ENCODE assay signal across 9 cellular contexts in the genomic region with DNA sequence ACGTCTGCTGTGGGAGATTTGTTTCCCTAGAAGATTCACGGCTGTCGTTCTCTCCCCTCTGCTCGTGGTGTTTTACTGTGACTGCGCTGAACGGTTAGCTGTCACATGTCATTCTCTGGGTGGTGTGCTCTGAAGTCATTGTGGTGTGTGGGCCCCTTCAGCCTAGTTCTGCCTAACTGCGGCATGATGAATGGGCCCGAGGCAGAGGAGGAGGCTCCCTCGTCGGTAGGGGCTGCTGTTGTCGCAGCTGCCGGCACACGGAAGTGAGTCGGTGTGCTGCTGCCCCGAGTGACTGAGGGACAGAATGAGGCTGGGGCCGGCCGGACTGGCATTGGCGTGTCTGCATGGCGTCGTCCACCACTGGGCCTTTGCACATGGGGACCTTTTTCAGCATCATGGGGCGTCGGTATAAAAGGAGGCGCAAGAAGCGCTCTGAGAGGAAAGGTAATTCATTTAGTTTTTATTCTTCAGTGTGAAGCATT.
DNase-seq lines count a peak whose midpoint lies in the region; ATAC-seq and TF ChIP-seq lines count a peak whose summit lies in the region.
"Had no signal": no experiment of that assay in that cellular context is flagged by ENCODE, and none has a peak within 500 bp of the region (broad histone marks: within the 10 kb centered on the region; RNA-seq: fewer than 3 reads in every experiment).

No MANE protein-coding gene starts in this region.

- H3K9me3 ChIP-seq in neural cell (ENCODE audit: low read length) (no peaks in the 10 kb centered on the region), suprapubic skin (no peaks in the 10 kb centered on the region)

- in situ Hi-C loops in KBM-7 (cut with MboI; ENCODE audit: low pct_unique_long_range_greater_than_20kb, low sequenced_read_pairs) = no loop called here

- H3K9ac ChIP-seq in neural cell (ENCODE audit: low read length) = peak overlapping the region; percentile 1

- H2AFZ ChIP-seq in neural cell (ENCODE audit: low read depth, low read length) = no peak overlapping the region

- H3K4me2 ChIP-seq in neural cell (ENCODE audit: low read length) = no peak overlapping the region

- no peaks in the 10 kb centered on the region for H3K79me2 ChIP-seq in neural cell (replicated peaks; ENCODE audit: insufficient read depth, low read length)

- peak; percentile 53 for DNase-seq in KBM-7
- peak; percentile 87 for DNase-seq in activated CD4-positive, alpha-beta T cell treated with anti-CD3 and anti-CD28 coated beads for 36 hours
- DNase-seq in effector CD4-positive, alpha-beta T cell = peak; percentile 36
- no peak for DNase-seq in suprapubic skin (ENCODE audit: low spot score in 2 of 2)
- DNase-seq in GOT3 (lab: John Stamatoyannopoulos, UW) = no peak

- H3F3A ChIP-seq in neural cell (ENCODE audit: insufficient read depth, low read length, poor library complexity, severe bottlenecking) = no peaks in the 10 kb centered on the region

- H3K9me3 Mint-ChIP-seq in activated CD4-positive, alpha-beta T cell treated with anti-CD3 and anti-CD28 coated beads for 36 hours (ENCODE audit: low read depth) = no peaks in the 10 kb centered on the region

- H3K27me3 ChIP-seq in neural cell (ENCODE audit: insufficient read depth, low read depth, low read length) (no peaks in the 10 kb centered on the region), suprapubic skin (no peaks in the 10 kb centered on the region)

- no peak for TF ChIP-seq POLR2A in suprapubic skin (IDR thresholded peaks at IDR 0.05)

- POLR2A ChIA-PET in activated CD4-positive, alpha-beta T cell treated with anti-CD3 and anti-CD28 coated beads for 36 hours (lab: Charles Lee) = interaction anchor here (0.6 to 0.7 kb wide), 2 partner anchors 85 to 699 kb away, joined by 3 read pairs; no protein-coding TSS in a partner anchor

- H3K27ac Mint-ChIP-seq in activated CD4-positive, alpha-beta T cell treated with anti-CD3 and anti-CD28 coated beads for 36 hours = peak overlapping the region; percentile 78

- H3K4me1 ChIP-seq in suprapubic skin = peaks cover 21% of the 10 kb centered on the region

- TF ChIP-seq EP300 in neural cell (conservative IDR thresholded peaks at IDR 0.05; ENCODE audit: poor library complexity, severe bottlenecking) (no peak), suprapubic skin (IDR thresholded peaks at IDR 0.05) (no peak)

- H3K27ac ChIP-seq in neural cell (ENCODE audit: low read length) = no peak overlapping the region
- H3K27ac ChIP-seq in suprapubic skin = peak overlapping the region; percentile 23

- H3K36me3 ChIP-seq in neural cell (ENCODE audit: insufficient read depth, low read length) (no peaks in the 10 kb centered on the region), suprapubic skin (peaks cover 5% of the 10 kb centered on the region)

- intact Hi-C loops in activated CD4-positive, alpha-beta T cell treated with anti-CD3 and anti-CD28 coated beads for 36 hours (cut with DNase I, micrococcal nuclease) = loop anchor here (1.0 to 10.0 kb wide), 5 partner anchors 76 to 287 kb away; partner anchors contain the start of gene POFUT2 (in 1 of the 2)

- H3K4me3 ChIP-seq in neural cell (ENCODE audit: low read length) = peak overlapping the region; percentile 17
- H3K4me3 ChIP-seq in suprapubic skin = no peak overlapping the region

- H3K9me2 ChIP-seq in neural cell (ENCODE audit: insufficient read depth, low read length) = no peaks in the 10 kb centered on the region

- H3K27me3 Mint-ChIP-seq in activated CD4-positive, alpha-beta T cell treated with anti-CD3 and anti-CD28 coated beads for 36 hours = no peaks in the 10 kb centered on the region

- TF ChIP-seq CTCF in neural cell (IDR thresholded peaks at IDR 0.05; ENCODE audit: poor library complexity, severe bottlenecking) (peak; percentile 53), suprapubic skin (IDR thresholded peaks at IDR 0.05) (no peak)

- peak; percentile 99 for ATAC-seq in activated CD4-positive, alpha-beta T cell treated with anti-CD3 and anti-CD28 coated beads for 36 hours
- ATAC-seq in GM21529 (IDR thresholded peaks at IDR 0.05; ENCODE audit: unreplicated experiment) = no peak
- ATAC-seq in HG03045 (IDR thresholded peaks at IDR 0.05; ENCODE audit: unreplicated experiment) = no peak
- ATAC-seq: Panc1 had no signal

- peak; percentile 37 for TF ChIP-seq RAD21 in neural cell (conservative IDR thresholded peaks at IDR 0.05)

- H3K4me1 Mint-ChIP-seq in activated CD4-positive, alpha-beta T cell treated with anti-CD3 and anti-CD28 coated beads for 36 hours = peaks cover 37% of the 10 kb centered on the region

- H3K36me3 Mint-ChIP-seq in activated CD4-positive, alpha-beta T cell treated with anti-CD3 and anti-CD28 coated beads for 36 hours (ENCODE audit: low read depth) = peaks cover 14% of the 10 kb centered on the region

- CTCF ChIA-PET in activated CD4-positive, alpha-beta T cell treated with anti-CD3 and anti-CD28 coated beads for 36 hours (lab: Charles Lee) = interaction anchor here (0.7 to 5.5 kb wide), 12 partner anchors 13 to 443 kb away, joined by 3 to 73 read pairs (median 4); no protein-coding TSS in a partner anchor

- WGBS in suprapubic skin = 80% methylated on average over 24 of the region's 24 CpGs

- H3K4me3 Mint-ChIP-seq in activated CD4-positive, alpha-beta T cell treated with anti-CD3 and anti-CD28 coated beads for 36 hours = peak overlapping the region; percentile 63

- H4K20me1 ChIP-seq in neural cell (ENCODE audit: insufficient read depth) = no peaks in the 10 kb centered on the region

TF ChIP-seq in neural cell, 6 proteins besides CTCF, POLR2A, EP300 and RAD21:
- TF ChIP-seq TAF1 (IDR thresholded peaks at IDR 0.05; ENCODE audit: low read depth) (no peak), REST (IDR thresholded peaks at IDR 0.05; ENCODE audit: borderline replicate concordance) (no peak), POLR2AphosphoS5 (IDR thresholded peaks at IDR 0.05) (peak; percentile 14)
TF ChIP-seq in neural cell: peak in this region for 1.

Comparison
In these comparisons a context has a peak if more than half of its experiments do, and no peak if none do; other contexts are left out.
1. DNase-seq: peak in KBM-7 (single experiment), activated CD4-positive, alpha-beta T cell treated with anti-CD3 and anti-CD28 coated beads for 36 hours (single experiment) and effector CD4-positive, alpha-beta T cell (single experiment); none in suprapubic skin (0 of 2) and GOT3 (single experiment).